In genomic region chr2:38619458-38620164, GRCh38 we compare ENCODE assay signal across 2 cellular contexts.
TF ChIP-seq lines count a peak whose summit lies in the region.

No MANE protein-coding gene starts in this region.

TF ChIP-seq in SK-N-SH, 30 proteins besides CTCF, POLR2A, EP300 and RAD21 (continued from another document):
- no peak for TF ChIP-seq IRF3 (IDR thresholded peaks at IDR 0.05; ENCODE audit: low read depth, low read length)
- no peak for TF ChIP-seq PBX3 (IDR thresholded peaks at IDR 0.05)

TF ChIP-seq in SK-N-SH treated with all-trans-retinoic acid at 6 μM for 48 hours, 23 proteins besides CTCF, POLR2A, EP300 and RAD21 (continued from another document):
- TF ChIP-seq TSHZ2 (CRISPR knock-in tag; IDR thresholded peaks at IDR 0.05) (no peak), ZFP3 (CRISPR knock-in tag; IDR thresholded peaks at IDR 0.05) (no peak), OSR1 (CRISPR knock-in tag; IDR thresholded peaks at IDR 0.05) (no peak), BACH2 (CRISPR knock-in tag; IDR thresholded peaks at IDR 0.05; ENCODE audit: borderline replicate concordance) (no peak), ISL1 (CRISPR knock-in tag; IDR thresholded peaks at IDR 0.05) (no peak), ZFP30 (CRISPR knock-in tag; IDR thresholded peaks at IDR 0.05) (no peak)
